ENCODE assay signal across 32 cellular contexts in genomic region chr4:6605114-6605513, GRCh38.
"Had no signal": no experiment of that assay in that cellular context is flagged by ENCODE, and none has a peak within 500 bp of the region (broad histone marks: within the 10 kb centered on the region; RNA-seq: fewer than 3 reads in every experiment).

No MANE protein-coding gene starts in this region.

- H3K27ac Mint-ChIP-seq: activated CD4-positive, alpha-beta memory T cell treated with anti-CD3 and anti-CD28 coated beads, Interleukin-2, amount 10 ng/mL, durations not matched to agents 7 days and 5 days; activated CD4-positive, alpha-beta T cell treated with anti-CD3 and anti-CD28 coated beads, Interleukin-2, amount 10 ng/mL, durations not matched to agents 7 days and 5 days; activated naive CD8-positive, alpha-beta T cell treated with anti-CD3 and anti-CD28 coated beads, Interleukin-2, amount 10 ng/mL, durations not matched to agents 7 days and 5 days; activated T-cell treated with anti-CD3 and anti-CD28 coated beads, Interleukin-2, amount 50 U/mL, for 24 hours; activated T-cell treated with anti-CD3 and anti-CD28 coated beads, Interleukin-2, amount 50 U/mL, for 72 hours; brain; dendritic cell treated with granulocyte-macrophage colony-stimulating factor and Interleukin-4, amounts not matched to agents 40 ng/mL and 50 ng/mL, for 4 days; endodermal cell; WTC11 had no signal

- H3K4me1 ChIP-seq: ascending aorta, breast epithelium, colonic mucosa, gastrocnemius medialis had no signal

- H3K9me3 ChIP-seq: colonic mucosa had no signal

- H3K4me1 Mint-ChIP-seq: activated CD4-positive, alpha-beta T cell treated with anti-CD3 and anti-CD28 coated beads, Interleukin-2, amount 10 ng/mL, durations not matched to agents 7 days and 5 days; brain; endodermal cell; WTC11 had no signal

- H3K27me3 ChIP-seq: ascending aorta, breast epithelium, cardiac muscle cell, colonic mucosa, dorsolateral prefrontal cortex, gastrocnemius medialis, heart left ventricle had no signal

- DNase-seq: activated CD4-positive, alpha-beta memory T cell treated with anti-CD3 and anti-CD28 coated beads, Interleukin-2, amount 10 ng/mL, durations not matched to agents 7 days and 5 days; activated CD4-positive, alpha-beta T cell treated with anti-CD3 and anti-CD28 coated beads for 1 hour; activated CD4-positive, alpha-beta T cell treated with anti-CD3 and anti-CD28 coated beads for 4 hours; activated CD4-positive, alpha-beta T cell treated with anti-CD3 and anti-CD28 coated beads, Interleukin-2, amount 10 ng/mL, durations not matched to agents 7 days and 5 days; activated CD4-positive, alpha-beta T cell treated with anti-CD3 and anti-CD28 coated beads, Interleukin-2, amount 50 U/mL, for 4 hours; activated CD8-positive, alpha-beta memory T cell treated with anti-CD3 and anti-CD28 coated beads, Interleukin-2, amount 50 U/mL, for 48 hours; activated effector memory CD4-positive, alpha-beta T cell treated with Interleukin-2 at 50 U/mL for 16 hours; activated gamma-delta T cell treated with Interleukin-2 at 50 U/mL for 16 hours; activated naive CD4-positive, alpha-beta T cell treated with Interleukin-2 at 50 U/mL for 16 hours; activated naive CD8-positive, alpha-beta T cell treated with anti-CD3 and anti-CD28 coated beads, Interleukin-2, amount 10 ng/mL, durations not matched to agents 7 days and 5 days; activated T-cell treated with anti-CD3 and anti-CD28 coated beads for 4 hours; activated T-cell treated with anti-CD3 and anti-CD28 coated beads, Interleukin-2, amount 50 U/mL, for 24 hours; activated T-cell treated with anti-CD3 and anti-CD28 coated beads, Interleukin-2, amount 50 U/mL, for 72 hours; central memory CD4-positive, alpha-beta T cell; cerebellar nuclear complex; colonic mucosa; dorsolateral prefrontal cortex; effector memory CD4-positive, alpha-beta T cell; endodermal cell; foreskin fibroblast; gastrocnemius medialis; glutamatergic neuron; T-helper 2 cell had no signal

- H3K27me3 Mint-ChIP-seq: activated CD4-positive, alpha-beta memory T cell treated with anti-CD3 and anti-CD28 coated beads, Interleukin-2, amount 10 ng/mL, durations not matched to agents 7 days and 5 days; activated CD4-positive, alpha-beta T cell treated with anti-CD3 and anti-CD28 coated beads, Interleukin-2, amount 10 ng/mL, durations not matched to agents 7 days and 5 days; activated naive CD8-positive, alpha-beta T cell treated with anti-CD3 and anti-CD28 coated beads, Interleukin-2, amount 10 ng/mL, durations not matched to agents 7 days and 5 days; activated T-cell treated with anti-CD3 and anti-CD28 coated beads, Interleukin-2, amount 50 U/mL, for 24 hours; dendritic cell treated with granulocyte-macrophage colony-stimulating factor and Interleukin-4, amounts not matched to agents 40 ng/mL and 50 ng/mL, for 4 days had no signal

- ATAC-seq: activated naive CD4-positive, alpha-beta T cell treated with anti-CD3 and anti-CD28 coated beads, Interleukin-2, amount 50 U/mL, for 72 hours; activated T-cell treated with anti-CD3 and anti-CD28 coated beads, Interleukin-2, amount 50 U/mL, for 72 hours; esophagus mucosa; gastrocnemius medialis; heart left ventricle; WTC11 had no signal

- H3K4me3 ChIP-seq: ascending aorta, breast epithelium, cardiac muscle cell, colonic mucosa, dorsolateral prefrontal cortex, gastrocnemius medialis, heart left ventricle had no signal

- H3K36me3 ChIP-seq: cardiac muscle cell, colonic mucosa had no signal

- H3K27ac ChIP-seq: ascending aorta, breast epithelium, cardiac muscle cell, colonic mucosa, gastrocnemius medialis, heart left ventricle had no signal

- H3K4me3 Mint-ChIP-seq: activated CD4-positive, alpha-beta memory T cell treated with anti-CD3 and anti-CD28 coated beads, Interleukin-2, amount 10 ng/mL, durations not matched to agents 7 days and 5 days; activated CD4-positive, alpha-beta T cell treated with anti-CD3 and anti-CD28 coated beads, Interleukin-2, amount 10 ng/mL, durations not matched to agents 7 days and 5 days; activated naive CD8-positive, alpha-beta T cell treated with anti-CD3 and anti-CD28 coated beads, Interleukin-2, amount 10 ng/mL, durations not matched to agents 7 days and 5 days; activated T-cell treated with anti-CD3 and anti-CD28 coated beads, Interleukin-2, amount 50 U/mL, for 24 hours; activated T-cell treated with anti-CD3 and anti-CD28 coated beads, Interleukin-2, amount 50 U/mL, for 72 hours; brain; dendritic cell treated with granulocyte-macrophage colony-stimulating factor and Interleukin-4, amounts not matched to agents 40 ng/mL and 50 ng/mL, for 4 days; endodermal cell; WTC11 had no signal
